ENCODE assay signal across 13 cellular contexts in the genomic region with DNA sequence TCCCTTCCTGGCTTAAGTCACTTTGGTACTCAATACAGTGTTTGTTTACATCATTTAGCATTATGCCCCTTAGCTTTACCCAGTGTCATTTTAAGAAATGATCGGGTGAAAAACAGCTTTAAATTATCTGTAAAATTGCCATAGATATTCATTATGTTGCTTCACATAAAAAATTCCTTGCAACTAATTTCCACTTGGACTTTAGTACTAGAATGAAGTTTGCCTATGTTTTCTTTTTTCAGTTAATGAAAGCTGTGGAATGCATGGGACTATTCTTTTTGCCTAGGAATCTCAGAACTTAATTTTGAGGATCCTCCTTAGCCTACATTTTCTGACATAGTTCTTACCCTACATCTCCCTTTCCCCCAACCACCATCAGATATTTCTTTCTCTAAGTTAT.
"Had no signal": no experiment of that assay in that cellular context is flagged by ENCODE, and none has a peak within 500 bp of the region (broad histone marks: within the 10 kb centered on the region; RNA-seq: fewer than 3 reads in every experiment).

No MANE protein-coding gene starts in this region.

- H3K9me3 ChIP-seq: heart right ventricle, left lung, ovary, thyroid gland had no signal

- H3K4me3 Mint-ChIP-seq: activated CD4-positive, alpha-beta memory T cell treated with anti-CD3 and anti-CD28 coated beads, Interleukin-2, amount 10 ng/mL, durations not matched to agents 7 days and 5 days; activated naive CD8-positive, alpha-beta T cell treated with anti-CD3 and anti-CD28 coated beads for 36 hours; neural progenitor cell had no signal

- H3K27me3 ChIP-seq: heart right ventricle, ovary, thyroid gland had no signal

- H3K27me3 Mint-ChIP-seq: activated CD4-positive, alpha-beta memory T cell treated with anti-CD3 and anti-CD28 coated beads, Interleukin-2, amount 10 ng/mL, durations not matched to agents 7 days and 5 days; activated naive CD8-positive, alpha-beta T cell treated with anti-CD3 and anti-CD28 coated beads for 36 hours had no signal

- H3K9me3 Mint-ChIP-seq: activated naive CD8-positive, alpha-beta T cell treated with anti-CD3 and anti-CD28 coated beads for 36 hours had no signal

- H3K27ac ChIP-seq: left lung, neural progenitor cell, ovary had no signal

- H3K27ac Mint-ChIP-seq: activated CD4-positive, alpha-beta memory T cell treated with anti-CD3 and anti-CD28 coated beads, Interleukin-2, amount 10 ng/mL, durations not matched to agents 7 days and 5 days; activated naive CD8-positive, alpha-beta T cell treated with anti-CD3 and anti-CD28 coated beads for 36 hours; neural progenitor cell had no signal

- H2AFZ ChIP-seq: neural progenitor cell had no signal

- H3K4me3 ChIP-seq: heart right ventricle, left lung, neural progenitor cell, ovary, thyroid gland had no signal

- DNase-seq: activated CD4-positive, alpha-beta memory T cell treated with anti-CD3 and anti-CD28 coated beads, Interleukin-2, amount 10 ng/mL, durations not matched to agents 7 days and 5 days; activated CD4-positive, alpha-beta T cell treated with anti-CD3 and anti-CD28 coated beads for 1 hour; activated gamma-delta T cell treated with Interleukin-2 at 50 U/mL for 16 hours; activated naive CD8-positive, alpha-beta T cell treated with anti-CD3 and anti-CD28 coated beads for 36 hours; activated T-cell treated with anti-CD3 and anti-CD28 coated beads, Interleukin-2, amount 50 U/mL, for 48 hours; heart right ventricle; left lung; mesendoderm; ovary; thyroid gland had no signal

- H3K36me3 Mint-ChIP-seq: neural progenitor cell had no signal

- H3K9ac ChIP-seq: neural progenitor cell had no signal

- H3K4me2 ChIP-seq: neural progenitor cell had no signal

- FAIRE-seq: endometrium, frontal cortex had no signal

- H3K36me3 ChIP-seq: heart right ventricle, left lung, neural progenitor cell, ovary, thyroid gland had no signal
